ENCODE assay signal across 11 cellular contexts in genomic region chr15:30043211-30043655, GRCh38. TPM values are rescaled to one million over a fixed set of nuclear protein-coding genes. Genes with fewer than 3 reads are reported as not detected.
A peak's percentile ranks its signal among the peaks of the same experiment; 100 is the strongest.
DNase-seq lines count a peak whose midpoint lies in the region; ATAC-seq and TF ChIP-seq lines count a peak whose summit lies in the region.
"Had no signal": no experiment of that assay in that cellular context is flagged by ENCODE, and none has a peak within 500 bp of the region (broad histone marks: within the 10 kb centered on the region; RNA-seq: fewer than 3 reads in every experiment).

No MANE protein-coding gene starts in this region.

- no peak overlapping the region for H2AFZ ChIP-seq in GM23338

- no peaks in the 10 kb centered on the region for H3K79me2 ChIP-seq in GM23338 (replicated peaks; ENCODE audit: insufficient read depth)

- H4K20me1 ChIP-seq in GM23338 (replicated peaks; ENCODE audit: insufficient read depth) = no peaks in the 10 kb centered on the region

- TF ChIP-seq CTCF in 22Rv1 (IDR thresholded peaks at IDR 0.05) (peak; percentile 22; the same call in 1 of the 2 replicates), ascending aorta (IDR thresholded peaks at IDR 0.05) (peak in 2 of 3 experiments; percentile 14 to 44), GM23338 (conservative IDR thresholded peaks at IDR 0.05; ENCODE audit: low read depth in 2 of 2) (0 out of 4 replicates have a peak, but pooled peaks of 1 of the 2 experiments have one; percentile 3)

- no peaks in the 10 kb centered on the region for H3K9me3 ChIP-seq in ascending aorta

- H3K4me3 ChIP-seq in ascending aorta = no peak overlapping the region
- no peak overlapping the region for H3K4me3 ChIP-seq in GM23338

- no peaks in the 10 kb centered on the region for H3K36me3 Mint-ChIP-seq in activated naive CD8-positive, alpha-beta T cell treated with anti-CD3 and anti-CD28 coated beads, Interleukin-2, amount 50 U/mL, for 24 hours (ENCODE audit: low read depth)
- H3K36me3 Mint-ChIP-seq in GM23338 (ENCODE audit: low read depth) = no peaks in the 10 kb centered on the region
- H3K36me3 Mint-ChIP-seq: IgD-negative memory B cell, mesothelial cell of epicardium had no signal

- no peaks in the 10 kb centered on the region for H3K27me3 ChIP-seq in ascending aorta
- H3K27me3 ChIP-seq in layer of hippocampus (ENCODE audit: control insufficient read depth, insufficient read depth, low read length) = no peaks in the 10 kb centered on the region
- no peaks in the 10 kb centered on the region for H3K27me3 ChIP-seq in GM23338 (ENCODE audit: insufficient read depth)

- H3K36me3 ChIP-seq in ascending aorta (no peaks in the 10 kb centered on the region), GM23338 (ENCODE audit: insufficient read depth) (no peaks in the 10 kb centered on the region)

- DNase-seq in H4 (ENCODE audit: low spot score) (peak; percentile 58), ascending aorta (ENCODE audit: low spot score in 2 of 2) (no peak), activated gamma-delta T cell treated with Interleukin-2 at 50 U/mL for 16 hours (no peak), NCI-H2107 (lab: John Stamatoyannopoulos, UW) (no peak), GM23338 (ENCODE audit: low spot score) (no peak)
- DNase-seq in activated naive CD8-positive, alpha-beta T cell treated with anti-CD3 and anti-CD28 coated beads, Interleukin-2, amount 50 U/mL, for 24 hours = no peak

- H3K4me1 ChIP-seq in ascending aorta (no peaks in the 10 kb centered on the region), GM23338 (ENCODE audit: insufficient read depth) (no peaks in the 10 kb centered on the region)

- H3K27ac ChIP-seq in 22Rv1 (no peak overlapping the region), ascending aorta (no peak overlapping the region), layer of hippocampus (ENCODE audit: low read depth, low read length) (peak overlapping the region; percentile 79), GM23338 (ENCODE audit: low read depth) (no peak overlapping the region)

- no peaks in the 10 kb centered on the region for H3K4me1 Mint-ChIP-seq in activated naive CD8-positive, alpha-beta T cell treated with anti-CD3 and anti-CD28 coated beads, Interleukin-2, amount 50 U/mL, for 24 hours
- peaks cover 5% of the 10 kb centered on the region; the same call in 2 of the 3 replicates for H3K4me1 Mint-ChIP-seq in GM23338
- H3K4me1 Mint-ChIP-seq: IgD-negative memory B cell had no signal

- no peaks in the 10 kb centered on the region for H3K27me3 Mint-ChIP-seq in activated naive CD8-positive, alpha-beta T cell treated with anti-CD3 and anti-CD28 coated beads, Interleukin-2, amount 50 U/mL, for 24 hours
- peaks cover 3% of the 10 kb centered on the region for H3K27me3 Mint-ChIP-seq in GM23338 (ENCODE audit: insufficient read depth, low read depth, poor library complexity)
- H3K27me3 Mint-ChIP-seq: IgD-negative memory B cell had no signal

- H3K9me2 ChIP-seq in GM23338 (ENCODE audit: insufficient read depth) = peaks cover 2% of the 10 kb centered on the region; the same call in 1 of the 2 replicates

- H3K9me3 Mint-ChIP-seq in activated naive CD8-positive, alpha-beta T cell treated with anti-CD3 and anti-CD28 coated beads, Interleukin-2, amount 50 U/mL, for 24 hours = no peaks in the 10 kb centered on the region
- no peaks in the 10 kb centered on the region for H3K9me3 Mint-ChIP-seq in GM23338
- H3K9me3 Mint-ChIP-seq: mesothelial cell of epicardium had no signal

- H3K27ac Mint-ChIP-seq in activated naive CD8-positive, alpha-beta T cell treated with anti-CD3 and anti-CD28 coated beads, Interleukin-2, amount 50 U/mL, for 24 hours = no peak overlapping the region
- H3K27ac Mint-ChIP-seq in GM23338 = no peak overlapping the region
- H3K27ac Mint-ChIP-seq: IgD-negative memory B cell, mesothelial cell of epicardium had no signal

- H3K4me2 ChIP-seq in GM23338 = no peak overlapping the region

- no peak for ATAC-seq in activated naive CD8-positive, alpha-beta T cell treated with anti-CD3 and anti-CD28 coated beads, Interleukin-2, amount 50 U/mL, for 24 hours
- no peak for ATAC-seq in GM23338

- H3K4me3 Mint-ChIP-seq in activated naive CD8-positive, alpha-beta T cell treated with anti-CD3 and anti-CD28 coated beads, Interleukin-2, amount 50 U/mL, for 24 hours = no peak overlapping the region
- H3K4me3 Mint-ChIP-seq in GM23338 = no peak overlapping the region
- H3K4me3 Mint-ChIP-seq: IgD-negative memory B cell, mesothelial cell of epicardium had no signal

- no peaks in the 10 kb centered on the region for H3F3A ChIP-seq in GM23338 (replicated peaks; ENCODE audit: low read depth)

- intact Hi-C loops in ascending aorta (cut with DNase I) = loop anchor here (2.0 to 5.0 kb wide), 2 partner anchors 100 to 296 kb away; no protein-coding TSS in a partner anchor

TF ChIP-seq in GM23338, 12 proteins besides CTCF, POLR2A, EP300 and RAD21 (continues in another document):
- TF ChIP-seq ZNF462 (CRISPR knock-in tag; IDR thresholded peaks at IDR 0.05) (no peak), EZH2phosphoT487 (IDR thresholded peaks at IDR 0.05; ENCODE audit: unreplicated experiment) (no peak), NANOG (IDR thresholded peaks at IDR 0.05; ENCODE audit: borderline replicate concordance) (no peak), JUNB (IDR thresholded peaks at IDR 0.05; ENCODE audit: unreplicated experiment) (no peak), POLR2AphosphoS5 (IDR thresholded peaks at IDR 0.05; ENCODE audit: low read depth) (no peak), ETS1 (IDR thresholded peaks at IDR 0.05) (no peak), ZNF331 (CRISPR knock-in tag; IDR thresholded peaks at IDR 0.05; ENCODE audit: low read depth) (no peak)

RNA-seq across cellular contexts. Expression of gene GOLGA8J, which starts 39.5 kb away (rescaled TPM):
- not detected in 2 replicates for total RNA-seq in H4 (2014; rRNA removed; shearing (Covaris generic))
- total RNA-seq in ascending aorta = 0.75 TPM
- total RNA-seq in GM23338 (2014; rRNA removed; shearing (Covaris generic)) = not detected in 2 replicates
- polyA plus RNA-seq in GM23338 (2016; fragmentation: Nextera tagmentation; extraction: Ambion mirVana) = not detected in 2 replicates
- total RNA-seq: mesothelial cell of epicardium; T-helper 2 cell treated with Interferon-gamma antibody and Interleukin-4, amounts not matched to agents 100 ng/mL and 5 ng/mL, for 36 hours had no signal
- polyA plus RNA-seq: IgD-negative memory B cell had no signal
